Comparison of ENCODE assay signal across 7 cellular contexts in genomic region chr3:4976109-4976508, GRCh38. TPM values are rescaled to one million over a fixed set of nuclear protein-coding genes. Genes with fewer than 3 reads are reported as not detected.
DNase-seq lines count a peak whose midpoint lies in the region; TF ChIP-seq lines count a peak whose summit lies in the region.

No MANE protein-coding gene starts in this region.

- WGBS in esophagus squamous epithelium, 2 donors = 58% methylated on average over 4 of the region's 4 CpGs
- WGBS in ovary, 3 donors = 84 to 90% (median 86%) methylated on average over 4 of the region's 4 CpGs

- H3K27ac ChIP-seq in esophagus squamous epithelium (peak overlapping the region; percentile 95 to 100 (median 99)), ovary (peak overlapping the region in 1 of 2 donors; percentile 98)

- no peaks in the 10 kb centered on the region for H3K9me2 ChIP-seq in Loucy (replicated peaks; ENCODE audit: low read depth, low read length)

- H2AFZ ChIP-seq in Loucy (ENCODE audit: low read length) = peak overlapping the region; percentile 58; the same call in 1 of the 2 replicates

- H3K4me3 ChIP-seq in Loucy (ENCODE audit: low read length, poor library complexity, severe bottlenecking) (no peak overlapping the region), WI38 (ENCODE audit: low read depth, low read length) (no peak overlapping the region), esophagus squamous epithelium (peak overlapping the region in 1 of 4 donors; percentile 95), ovary (no peak overlapping the region)

- H3K36me3 ChIP-seq in Loucy (ENCODE audit: insufficient read depth, low read length) = no peaks in the 10 kb centered on the region
- no peaks in the 10 kb centered on the region for H3K36me3 ChIP-seq in esophagus squamous epithelium
- no peaks in the 10 kb centered on the region for H3K36me3 ChIP-seq in ovary

- peaks cover 18% of the 10 kb centered on the region for H3K79me2 ChIP-seq in Loucy (ENCODE audit: insufficient read depth, low read length)

- peak; percentile 90 for TF ChIP-seq CTCF in Loucy (conservative IDR thresholded peaks at IDR 0.05; ENCODE audit: low read length)
- 0 out of 2 replicates have a peak, but pooled peaks have one; percentile 7 for TF ChIP-seq CTCF in WI38 (IDR thresholded peaks at IDR 0.05; ENCODE audit: low read depth, low read length)
- peak in 5 of 6 experiments; percentile 50 to 90 (median 65) for TF ChIP-seq CTCF in esophagus squamous epithelium (IDR thresholded peaks at IDR 0.05)
- TF ChIP-seq CTCF in ovary (IDR thresholded peaks at IDR 0.05) = no peak

- no peak overlapping the region for H3K9ac ChIP-seq in Loucy (ENCODE audit: low read depth, low read length, poor library complexity, severe bottlenecking)

- no peak overlapping the region for H3K4me2 ChIP-seq in Loucy (ENCODE audit: low read depth, low read length, poor library complexity, severe bottlenecking)

- H3K27me3 ChIP-seq in Loucy (ENCODE audit: insufficient read depth, low read length, poor library complexity, severe bottlenecking) (no peaks in the 10 kb centered on the region), esophagus squamous epithelium (no peaks in the 10 kb centered on the region), ovary (no peaks in the 10 kb centered on the region)

- in situ Hi-C loops in G401 (cut with HindIII; ENCODE audit: low sequenced_read_pairs) = no loop called here

- TF ChIP-seq POLR2A in esophagus squamous epithelium (IDR thresholded peaks at IDR 0.05) (no peak), ovary (IDR thresholded peaks at IDR 0.05) (no peak)

- peaks cover 5% of the 10 kb centered on the region for H4K20me1 ChIP-seq in Loucy (ENCODE audit: insufficient read depth, low read length, poor library complexity, severe bottlenecking)

- peak; percentile 58 for DNase-seq in G401 (ENCODE audit: low spot score)
- no peak for DNase-seq in esophagus squamous epithelium (lab: John Stamatoyannopoulos, UW)
- peak in 3 of 5 donors; percentile 36 to 46 (median 40) for DNase-seq in ovary
- no peak for DNase-seq in ureter (ENCODE audit: low spot score)
- no peak for DNase-seq in putamen (ENCODE audit: low spot score)

- H3K9me3 ChIP-seq in Loucy (ENCODE audit: insufficient read depth, low read depth, low read length) = no peaks in the 10 kb centered on the region
- no peaks in the 10 kb centered on the region for H3K9me3 ChIP-seq in esophagus squamous epithelium
- H3K9me3 ChIP-seq in ovary = no peaks in the 10 kb centered on the region

- H3K4me1 ChIP-seq in Loucy (ENCODE audit: insufficient read depth, low read length, poor library complexity, severe bottlenecking) (peaks cover 29% of the 10 kb centered on the region), esophagus squamous epithelium (peaks cover 10 to 44% (median 18%) of the 10 kb centered on the region in 3 donors), ovary (ENCODE audit: insufficient read depth) (peaks cover 3% of the 10 kb centered on the region)

- intact Hi-C loops in esophagus squamous epithelium (cut with DNase I) = loop anchor here (5.0 kb wide), 1 partner anchor 254 kb away; no protein-coding TSS in a partner anchor
- intact Hi-C loops in ovary (cut with DNase I) = loop anchor here in 2 of 4 donors (5.0 kb wide), 2 partner anchors 51 to 74 kb away; no protein-coding TSS in a partner anchor

- no peak for TF ChIP-seq EP300 in ovary (IDR thresholded peaks at IDR 0.05)

- no peaks in the 10 kb centered on the region for H3F3A ChIP-seq in Loucy (ENCODE audit: low read depth)

RNA-seq across cellular contexts. Expression of gene BHLHE40, which starts 3.1 kb away (rescaled TPM):
- 6.6 and 7.2 TPM in 2 replicates for total RNA-seq in G401 (2014; rRNA removed; shearing (Covaris generic))
- total RNA-seq in esophagus squamous epithelium (100 to 1,000 TPM; 124 to 194 (median 153) TPM), ovary (100 to 1,000 TPM in 4 of 7 donors, 10 to 100 TPM in 3; 47.3 to 264 (median 103) TPM), ureter (206 TPM)
- polyA plus RNA-seq in ovary = 10 to 100 TPM; 28.6 to 52.2 TPM

Comparison
In these comparisons a context has a peak if more than half of its experiments do, and no peak if none do; other contexts are left out.
1. DNase-seq: peak in G401 (single experiment) and ovary (3 of 5); none in esophagus squamous epithelium (single experiment), ureter (single experiment) and putamen (single experiment).
2. CTCF ChIP-seq: peak in Loucy (single experiment), WI38 (single experiment) and esophagus squamous epithelium (5 of 6); none in ovary (0 of 3).